9 cellular contexts compared by ENCODE assay signal in genomic region chr1:152533327-152533938, GRCh38. TPM values are rescaled to one million over a fixed set of nuclear protein-coding genes. Genes with fewer than 3 reads are reported as not detected.
DNase-seq lines count a peak whose midpoint lies in the region; ATAC-seq and TF ChIP-seq lines count a peak whose summit lies in the region.
"Had no signal": no experiment of that assay in that cellular context is flagged by ENCODE, and none has a peak within 500 bp of the region (broad histone marks: within the 10 kb centered on the region; RNA-seq: fewer than 3 reads in every experiment).

No MANE protein-coding gene starts in this region.

- H3K9me3 Mint-ChIP-seq in MCF 10A (ENCODE audit: unreplicated experiment), result peaks cover 19% of the 10 kb centered on the region
- no peaks in the 10 kb centered on the region for H3K9me3 Mint-ChIP-seq in activated CD8-positive, alpha-beta T cell treated with anti-CD3 and anti-CD28 coated beads, Interleukin-2, amount 10 ng/mL, durations not matched to agents 7 days and 5 days (ENCODE audit: insufficient read depth)

- H3K27ac ChIP-seq in breast epithelium (no peak overlapping the region), lower lobe of right lung (no peak overlapping the region)

- no peak for TF ChIP-seq POLR2A in breast epithelium (IDR thresholded peaks at IDR 0.05)

- intact Hi-C loops in MCF 10A (cut with micrococcal nuclease) (loop anchor here (1.0 to 5.0 kb wide), 6 partner anchors 36 to 343 kb away; no protein-coding TSS in a partner anchor), breast epithelium (cut with DNase I; ENCODE audit: low total_unique reads) (no loop called here), lower lobe of right lung (cut with DNase I) (no loop called here)

- no peaks in the 10 kb centered on the region for H3K9me3 ChIP-seq in breast epithelium
- H3K9me3 ChIP-seq in lower lobe of right lung, result no peaks in the 10 kb centered on the region

- H3K4me3 Mint-ChIP-seq in MCF 10A (ENCODE audit: unreplicated experiment), result no peak overlapping the region
- H3K4me3 Mint-ChIP-seq in activated CD8-positive, alpha-beta T cell treated with anti-CD3 and anti-CD28 coated beads, Interleukin-2, amount 10 ng/mL, durations not matched to agents 7 days and 5 days, result no peak overlapping the region

- ATAC-seq in activated CD8-positive, alpha-beta T cell treated with anti-CD3 and anti-CD28 coated beads, Interleukin-2, amount 10 ng/mL, durations not matched to agents 7 days and 5 days, result no peak
- no peak for ATAC-seq in lower lobe of right lung
- ATAC-seq in GM18511 (IDR thresholded peaks at IDR 0.05; ENCODE audit: unreplicated experiment), result no peak
- ATAC-seq in GM18498 (IDR thresholded peaks at IDR 0.05; ENCODE audit: unreplicated experiment), result no peak

- no peaks in the 10 kb centered on the region for H3K27me3 Mint-ChIP-seq in MCF 10A (ENCODE audit: insufficient read depth, unreplicated experiment)
- H3K27me3 Mint-ChIP-seq in activated CD8-positive, alpha-beta T cell treated with anti-CD3 and anti-CD28 coated beads, Interleukin-2, amount 10 ng/mL, durations not matched to agents 7 days and 5 days (ENCODE audit: low read depth), result peaks cover 19% of the 10 kb centered on the region

- no peak overlapping the region for H3K27ac Mint-ChIP-seq in MCF 10A (ENCODE audit: low read depth, unreplicated experiment)
- H3K27ac Mint-ChIP-seq in activated CD8-positive, alpha-beta T cell treated with anti-CD3 and anti-CD28 coated beads, Interleukin-2, amount 10 ng/mL, durations not matched to agents 7 days and 5 days, result no peak overlapping the region

- DNase-seq in MCF 10A (ENCODE audit: unreplicated experiment), result peak; percentile 88
- no peak for DNase-seq in breast epithelium (ENCODE audit: low spot score in 2 of 2)
- DNase-seq in Kasumi-1 (lab: John Stamatoyannopoulos, UW), result peak; percentile 54 to 55
- DNase-seq in activated CD8-positive, alpha-beta T cell treated with anti-CD3 and anti-CD28 coated beads, Interleukin-2, amount 10 ng/mL, durations not matched to agents 7 days and 5 days, result peak; percentile 34
- DNase-seq in lower lobe of right lung, result no peak
- no peak for DNase-seq in anterior cingulate cortex (lab: John Stamatoyannopoulos, UW)

- H3K4me1 Mint-ChIP-seq in MCF 10A (ENCODE audit: insufficient read depth, unreplicated experiment), result peaks cover 5% of the 10 kb centered on the region
- no peaks in the 10 kb centered on the region for H3K4me1 Mint-ChIP-seq in activated CD8-positive, alpha-beta T cell treated with anti-CD3 and anti-CD28 coated beads, Interleukin-2, amount 10 ng/mL, durations not matched to agents 7 days and 5 days (ENCODE audit: low read depth)

- no peaks in the 10 kb centered on the region for H3K4me1 ChIP-seq in breast epithelium
- H3K4me1 ChIP-seq in lower lobe of right lung, result no peaks in the 10 kb centered on the region

- TF ChIP-seq CTCF in MCF 10A (IDR thresholded peaks at IDR 0.05; ENCODE audit: unreplicated experiment) (peak; percentile 99), breast epithelium (IDR thresholded peaks at IDR 0.05) (peak in 1 of 3 donors; percentile 21), lower lobe of right lung (IDR thresholded peaks at IDR 0.05) (peak; percentile 60)

- H3K36me3 Mint-ChIP-seq in MCF 10A (ENCODE audit: insufficient read depth, unreplicated experiment), result no peaks in the 10 kb centered on the region
- H3K36me3 Mint-ChIP-seq in activated CD8-positive, alpha-beta T cell treated with anti-CD3 and anti-CD28 coated beads, Interleukin-2, amount 10 ng/mL, durations not matched to agents 7 days and 5 days (ENCODE audit: low read depth), result no peaks in the 10 kb centered on the region

- no peak overlapping the region for H3K4me3 ChIP-seq in breast epithelium
- H3K4me3 ChIP-seq in lower lobe of right lung, result no peak overlapping the region

- POLR2A ChIA-PET in MCF 10A (lab: Yijun Ruan, JAX), result interaction anchor here (0.6 to 1.4 kb wide), 9 partner anchors 15 to 306 kb away, joined by 3 to 5 read pairs (median 4); no protein-coding TSS in a partner anchor
- POLR2A ChIA-PET in activated CD8-positive, alpha-beta T cell treated with anti-CD3 and anti-CD28 coated beads, Interleukin-2, amount 10 ng/mL, durations not matched to agents 7 days and 5 days (lab: Charles Lee), result no interaction called here

- CTCF ChIA-PET in MCF 10A (lab: Yijun Ruan, JAX), result interaction anchor here (0.5 to 4.1 kb wide), 42 partner anchors 9 to 1746 kb away, joined by 3 to 75 read pairs (median 5); no protein-coding TSS in a partner anchor
- CTCF ChIA-PET in activated CD8-positive, alpha-beta T cell treated with anti-CD3 and anti-CD28 coated beads, Interleukin-2, amount 10 ng/mL, durations not matched to agents 7 days and 5 days (lab: Charles Lee), result interaction anchor here (1.1 kb wide), 1 partner anchor 35 kb away, joined by 4 read pairs; no protein-coding TSS in a partner anchor

- H3K27me3 ChIP-seq in breast epithelium, result no peaks in the 10 kb centered on the region
- no peaks in the 10 kb centered on the region for H3K27me3 ChIP-seq in lower lobe of right lung (ENCODE audit: low read depth)

- no TSS peak for BruUV-seq in MCF 10A (replicated peaks; lab: Mats Ljungman, UMichigan)

- no peaks in the 10 kb centered on the region for H3K36me3 ChIP-seq in breast epithelium
- no peaks in the 10 kb centered on the region for H3K36me3 ChIP-seq in lower lobe of right lung

RNA-seq across cellular contexts. Expression of gene CRCT1, which starts 19.2 kb away (rescaled TPM):
- total RNA-seq in MCF 10A (2022) (not detected in 2 replicates), breast epithelium (not detected), lower lobe of right lung (not detected)
- not detected for total RNA-seq in activated CD8-positive, alpha-beta T cell treated with anti-CD3 and anti-CD28 coated beads, Interleukin-2, amount 10 ng/mL, durations not matched to agents 7 days and 5 days
- total RNA-seq: temporal lobe had no signal

RNA-seq across cellular contexts. Expression of gene LCE5A, which starts 22.8 kb away (rescaled TPM):
- total RNA-seq in MCF 10A (2022) (not detected in 2 replicates), breast epithelium (not detected), lower lobe of right lung (not detected)
- not detected for total RNA-seq in activated CD8-positive, alpha-beta T cell treated with anti-CD3 and anti-CD28 coated beads, Interleukin-2, amount 10 ng/mL, durations not matched to agents 7 days and 5 days
- total RNA-seq: temporal lobe had no signal

RNA-seq across cellular contexts. Expression of gene LCE3E, which starts 33.1 kb away (rescaled TPM):
- not detected in 2 replicates for total RNA-seq in MCF 10A (2022)
- total RNA-seq in breast epithelium, result not detected
- total RNA-seq in activated CD8-positive, alpha-beta T cell treated with anti-CD3 and anti-CD28 coated beads, Interleukin-2, amount 10 ng/mL, durations not matched to agents 7 days and 5 days, result not detected
- not detected for total RNA-seq in lower lobe of right lung
- total RNA-seq: temporal lobe had no signal

RNA-seq across cellular contexts. Expression of gene LCE3D, which starts 46.9 kb away (rescaled TPM):
- total RNA-seq in MCF 10A (2022), result 0.75 TPM in 1 of 2 replicates, not detected in the other
- not detected for total RNA-seq in breast epithelium
- not detected for total RNA-seq in activated CD8-positive, alpha-beta T cell treated with anti-CD3 and anti-CD28 coated beads, Interleukin-2, amount 10 ng/mL, durations not matched to agents 7 days and 5 days
- not detected for total RNA-seq in lower lobe of right lung
- total RNA-seq: temporal lobe had no signal

Comparison
In these comparisons a context has a peak if more than half of its experiments do, and no peak if none do; other contexts are left out.
1. DNase-seq: peak in MCF 10A (single experiment), Kasumi-1 (2 of 2) and activated CD8-positive, alpha-beta T cell treated with anti-CD3 and anti-CD28 coated beads, Interleukin-2, amount 10 ng/mL, durations not matched to agents 7 days and 5 days (single experiment); none in breast epithelium (0 of 2), lower lobe of right lung (single experiment) and anterior cingulate cortex (0 of 58).